11 cellular contexts compared by ENCODE assay signal in the genomic region with DNA sequence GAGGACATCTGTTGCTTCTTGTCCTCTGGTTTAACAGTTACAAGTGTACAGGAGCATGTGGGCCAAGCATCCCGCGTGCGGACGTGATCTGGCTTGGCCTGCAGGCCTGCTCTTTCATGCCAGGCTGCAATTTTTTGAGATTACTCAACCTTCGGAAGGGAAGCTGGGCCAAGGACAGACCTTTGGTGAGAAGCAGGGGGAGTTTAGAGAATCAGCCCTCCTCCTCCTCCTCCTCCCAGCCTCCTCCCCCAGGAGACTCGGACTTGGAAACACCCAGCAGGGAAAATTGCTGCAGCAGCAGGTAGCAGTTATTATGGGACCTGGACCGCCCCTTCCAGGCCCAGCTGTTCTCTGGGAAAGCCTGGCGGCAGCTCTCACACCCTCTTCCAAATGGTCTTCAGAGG. TPM values are rescaled to one million over a fixed set of nuclear protein-coding genes. Genes with fewer than 3 reads are reported as not detected.
A peak's percentile ranks its signal among the peaks of the same experiment; 100 is the strongest.
DNase-seq lines count a peak whose midpoint lies in the region; ATAC-seq, FAIRE-seq and TF ChIP-seq lines count a peak whose summit lies in the region.
"Had no signal": no experiment of that assay in that cellular context is flagged by ENCODE, and none has a peak within 500 bp of the region (broad histone marks: within the 10 kb centered on the region; RNA-seq: fewer than 3 reads in every experiment).

No MANE protein-coding gene starts in this region.

- H3K36me3 Mint-ChIP-seq in IgD-negative memory B cell: no peaks in the 10 kb centered on the region
- peaks cover 5% of the 10 kb centered on the region for H3K36me3 Mint-ChIP-seq in T-helper 17 cell (ENCODE audit: low read depth)

- no peaks in the 10 kb centered on the region for H3K27me3 Mint-ChIP-seq in IgD-negative memory B cell
- no peaks in the 10 kb centered on the region for H3K27me3 Mint-ChIP-seq in T-helper 17 cell

- no peaks in the 10 kb centered on the region for H3K9me1 ChIP-seq in K562 (ENCODE audit: control insufficient read depth, insufficient read depth, low read length)

- H2AFZ ChIP-seq in K562 (ENCODE audit: low read depth, low read length): no peak overlapping the region

- 61% methylated on average over 8 of the region's 8 CpGs for WGBS in K562 (ENCODE audit: insufficient coverage, low coverage, missing lambda C conversion rate)
- 0% methylated on average over 1 of the region's 8 CpGs for WGBS in right lobe of liver (ENCODE audit: insufficient coverage, low coverage, low lambda C conversion rate, missing lambda C conversion rate)

- in situ Hi-C loops in K562 (cut with MboI): no loop called here

- POLR2A ChIA-PET in K562 (lab: Yijun Ruan, JAX): interaction anchor here (0.5 to 1.0 kb wide), 3 partner anchors 9 to 83 kb away, joined by 3 read pairs; no protein-coding TSS in a partner anchor

- H3K4me1 ChIP-seq in K562 (replicated peaks in 1 of 2; ENCODE audit: control insufficient read depth in 2 of 2, insufficient read depth in 2 of 2, low read length in 2 of 2) (peaks cover 9 to 11% of the 10 kb centered on the region in 2 experiments), right lobe of liver (peaks cover 0 to 11% (median 5%) of the 10 kb centered on the region in 4 donors)

- intact Hi-C loops in K562 (cut with micrococcal nuclease) (no loop called here), right lobe of liver (cut with DNase I) (no loop called here)

- H3K4me2 ChIP-seq in K562 (ENCODE audit: insufficient read depth, low read length): no peak overlapping the region

- TF ChIP-seq CTCF in K562 (IDR thresholded peaks at IDR 0.05 in 2 of 3, conservative IDR thresholded peaks at IDR 0.05 in 1 of 3; ENCODE audit: insufficient read depth in 2 of 3, low read depth in 1 of 3, low read length in 3 of 3) (no peak), right lobe of liver (IDR thresholded peaks at IDR 0.05) (no peak), WERI-Rb-1 (IDR thresholded peaks at IDR 0.05; ENCODE audit: low read depth, low read length) (no peak)

- TF ChIP-seq POLR2A in K562 (conservative IDR thresholded peaks at IDR 0.05) (no peak), right lobe of liver (IDR thresholded peaks at IDR 0.05) (no peak)

- CTCF ChIA-PET in K562 (lab: Yijun Ruan, JAX; ENCODE audit: low intra/inter-chr PET ratio): no interaction called here

- BruUV-seq in K562 (replicated peaks; lab: Mats Ljungman, UMichigan): no TSS peak

- no peak for FAIRE-seq in K562 (lab: Jason Lieb, UNC)
- FAIRE-seq: colon had no signal

- no peak for TF ChIP-seq EP300 in K562 (IDR thresholded peaks at IDR 0.05; ENCODE audit: low read length)

- H3K4me3 ChIP-seq in K562 (no peak overlapping the region), right lobe of liver (no peak overlapping the region), WERI-Rb-1 (ENCODE audit: low read depth, low read length) (no peak overlapping the region)

- no peak overlapping the region for H3K27ac ChIP-seq in K562 (ENCODE audit: extremely low read depth, low read depth, low read length)
- H3K27ac ChIP-seq in right lobe of liver: no peak overlapping the region
- no peak overlapping the region for H3K27ac ChIP-seq in WERI-Rb-1

- peaks cover 3 to 8% of the 10 kb centered on the region in 2 experiments; a peak in 3 of 5 replicates for H3K27me3 ChIP-seq in K562 (ENCODE audit: control insufficient read depth in 2 of 2, insufficient read depth in 2 of 2, low read length in 2 of 2)
- no peaks in the 10 kb centered on the region for H3K27me3 ChIP-seq in right lobe of liver
- no peaks in the 10 kb centered on the region for H3K27me3 ChIP-seq in WERI-Rb-1 (ENCODE audit: insufficient read depth, low read depth, severe bottlenecking)

- peak overlapping the region in 2 of 3 donors; percentile 57 to 89 for H3K27ac Mint-ChIP-seq in IgD-negative memory B cell
- H3K27ac Mint-ChIP-seq in T-helper 17 cell: no peak overlapping the region

- H3K9me3 ChIP-seq in K562 (replicated peaks; ENCODE audit: control insufficient read depth, insufficient read depth, low read depth, low read length): no peaks in the 10 kb centered on the region
- H3K9me3 ChIP-seq in right lobe of liver: no peaks in the 10 kb centered on the region
- no peaks in the 10 kb centered on the region for H3K9me3 ChIP-seq in WERI-Rb-1 (ENCODE audit: severe bottlenecking)
- H3K9me3 ChIP-seq in T-helper 17 cell (ENCODE audit: control insufficient read depth, low read length, poor library complexity, severe bottlenecking): no peaks in the 10 kb centered on the region

- no peaks in the 10 kb centered on the region for H3K79me2 ChIP-seq in K562 (ENCODE audit: control insufficient read depth, insufficient read depth, low read length)

- no peaks in the 10 kb centered on the region for H4K20me1 ChIP-seq in K562 (replicated peaks; ENCODE audit: control insufficient read depth, insufficient read depth, low read length)

- DNase-seq in 8988T (peak; percentile 61), K562 (ENCODE audit: extremely low read depth in 1 of 4, low spot score in 3 of 4) (no peak), right lobe of liver (peak; percentile 76 to 79 (median 76)), WERI-Rb-1 (no peak), T-helper 17 cell (no peak)
- DNase-seq in activated CD4-positive, alpha-beta T cell treated with anti-CD3 and anti-CD28 coated beads, Interleukin-2, amount 50 U/mL, for 48 hours: no peak
- DNase-seq: DND-41, NCI-H1105 had no signal

- TF ChIP-seq RAD21 in K562 (CRISPR knock-in tag; conservative IDR thresholded peaks at IDR 0.05 in 1 of 2, IDR thresholded peaks at IDR 0.05 in 1 of 2): no peak

- H3K4me1 Mint-ChIP-seq in IgD-negative memory B cell (peaks cover 39 to 56% (median 41%) of the 10 kb centered on the region in 3 donors), T-helper 17 cell (peaks cover 30% of the 10 kb centered on the region)

- no peak for ATAC-seq in K562
- ATAC-seq in right lobe of liver: peak; percentile 78 to 90 (median 84)
- no peak for ATAC-seq in GM19452 (IDR thresholded peaks at IDR 0.05; ENCODE audit: unreplicated experiment)
- ATAC-seq in T-helper 17 cell: no peak

- H3K9ac ChIP-seq in K562 (ENCODE audit: insufficient read depth in 1 of 2, low read depth in 2 of 2, low read length in 2 of 2): peak overlapping the region in 1 of 2 experiments; percentile 18; a peak in 1 of 4 replicates

- H3K4me3 Mint-ChIP-seq in IgD-negative memory B cell (peak overlapping the region in 1 of 4 donors; percentile 54), T-helper 17 cell (no peak overlapping the region)

- H3K9me3 Mint-ChIP-seq in IgD-negative memory B cell: peaks cover 0 to 2% (median 0%) of the 10 kb centered on the region in 3 donors

- no peaks in the 10 kb centered on the region for H3K36me3 ChIP-seq in K562 (ENCODE audit: control insufficient read depth, insufficient read depth, low read length)
- no peaks in the 10 kb centered on the region for H3K36me3 ChIP-seq in right lobe of liver
- H3K36me3 ChIP-seq in WERI-Rb-1: no peaks in the 10 kb centered on the region

RNA-seq across cellular contexts. Expression of a gene that starts 5.1 kb away (rescaled TPM):
- polyA plus RNA-seq in IgD-negative memory B cell: 34.1 TPM
- total RNA-seq in K562 (2011; cell fraction: chromatin; rRNA removed; ENCODE audit: low replicate concordance): 52.2 and 130 TPM in 2 replicates
- total RNA-seq in K562 (2011; cell fraction: nucleolus; rRNA removed): 84.1 and 104 TPM in 2 replicates
- 79.9 and 86.4 TPM in 2 replicates for total RNA-seq in K562 (2011; cell fraction: nucleoplasm; rRNA removed)
- 30.6 and 40.4 TPM in 2 replicates for total RNA-seq in K562 (2014; rRNA removed)
- total RNA-seq in K562 (2014; rRNA removed; fragmentation: Illumina TruSeq; extraction: Trizol): 15.5 and 16.6 TPM in 2 replicates
- 18.5 and 21.1 TPM in 2 replicates for total RNA-seq in K562 (2015; rRNA removed; fragmentation: Illumina TruSeq; extraction: Trizol)
- total RNA-seq in K562 (2021): 48.6 and 51.2 TPM in 2 replicates
- polyA plus RNA-seq in K562 (2011; rRNA removed): 25.6 and 34.8 TPM in 2 replicates
- polyA plus RNA-seq in K562 (2011; cell fraction: cytosol; rRNA removed): 33.1 and 49.1 TPM in 2 replicates
- 59.7 and 85.8 TPM in 2 replicates for polyA plus RNA-seq in K562 (2011; cell fraction: nucleus; rRNA removed)
- 22.4 and 33.6 TPM in 2 replicates for polyA plus RNA-seq in K562 (2012)
- 16.5 and 20.7 TPM in 2 replicates for polyA plus RNA-seq in K562 (2014; fragmentation: Illumina TruSeq; extraction: Trizol)
- 1 to 10 TPM; 2.1 to 2.5 TPM for polyA plus RNA-seq in K562 (2014; fragmentation: Nextera tagmentation; extraction: Ambion mirVana)
- 25.4 and 30.1 TPM in 2 replicates for polyA plus RNA-seq in K562 (2014; rRNA removed)
- polyA minus RNA-seq in K562 (2011; rRNA and poly(A)+ RNA removed): 31.9 and 39.3 TPM in 2 replicates
- 43.7 and 62.8 TPM in 2 replicates for polyA minus RNA-seq in K562 (2011; cell fraction: cytosol; rRNA and poly(A)+ RNA removed)
- polyA minus RNA-seq in K562 (2011; cell fraction: nucleus; rRNA and poly(A)+ RNA removed): 33.7 and 40.1 TPM in 2 replicates
- total RNA-seq in right lobe of liver: 10 to 100 TPM; 20.1 to 31.3 (median 21.9) TPM
- total RNA-seq in T-helper 17 cell: 10 to 100 TPM; 68.1 to 78.2 TPM

RNA-seq across cellular contexts. Expression of a gene that starts 25.3 kb away (rescaled TPM):
- polyA plus RNA-seq in IgD-negative memory B cell: 725 TPM
- 27.5 and 42.5 TPM in 2 replicates for total RNA-seq in K562 (2011; cell fraction: chromatin; rRNA removed; ENCODE audit: low replicate concordance)
- 32.2 and 34.5 TPM in 2 replicates for total RNA-seq in K562 (2011; cell fraction: nucleolus; rRNA removed)
- total RNA-seq in K562 (2011; cell fraction: nucleoplasm; rRNA removed): 35.0 and 39.8 TPM in 2 replicates
- 117 and 145 TPM in 2 replicates for total RNA-seq in K562 (2014; rRNA removed)
- total RNA-seq in K562 (2014; rRNA removed; fragmentation: Illumina TruSeq; extraction: Trizol): 49.5 and 60.5 TPM in 2 replicates
- 71.8 and 72.5 TPM in 2 replicates for total RNA-seq in K562 (2015; rRNA removed; fragmentation: Illumina TruSeq; extraction: Trizol)
- 185 and 186 TPM in 2 replicates for total RNA-seq in K562 (2021)
- polyA plus RNA-seq in K562 (2011; rRNA removed): 33.9 and 39.4 TPM in 2 replicates
- polyA plus RNA-seq in K562 (2011; cell fraction: cytosol; rRNA removed): 54.4 and 79.1 TPM in 2 replicates
- polyA plus RNA-seq in K562 (2011; cell fraction: nucleus; rRNA removed): 33.5 and 46.0 TPM in 2 replicates
- polyA plus RNA-seq in K562 (2012): 111 and 131 TPM in 2 replicates
- 161 TPM in 2 replicates for polyA plus RNA-seq in K562 (2014; fragmentation: Illumina TruSeq; extraction: Trizol)
- 10 to 100 TPM; 27.7 to 33.4 TPM for polyA plus RNA-seq in K562 (2014; fragmentation: Nextera tagmentation; extraction: Ambion mirVana)
- polyA plus RNA-seq in K562 (2014; rRNA removed): 91.2 and 100 TPM in 2 replicates
- polyA minus RNA-seq in K562 (2011; rRNA and poly(A)+ RNA removed): 21.2 and 25.2 TPM in 2 replicates
- 32.1 and 32.6 TPM in 2 replicates for polyA minus RNA-seq in K562 (2011; cell fraction: cytosol; rRNA and poly(A)+ RNA removed)
- 15.1 and 19.7 TPM in 2 replicates for polyA minus RNA-seq in K562 (2011; cell fraction: nucleus; rRNA and poly(A)+ RNA removed)
- 10 to 100 TPM; 12.4 to 51.0 (median 18.6) TPM for total RNA-seq in right lobe of liver
- total RNA-seq in T-helper 17 cell: 100 to 1,000 TPM; 287 to 328 TPM

RNA-seq across cellular contexts. Expression of a gene that starts 56.6 kb away (rescaled TPM):
- polyA plus RNA-seq in IgD-negative memory B cell: 95.8 TPM
- total RNA-seq in K562 (2011; cell fraction: chromatin; rRNA removed; ENCODE audit: low replicate concordance): 154 and 338 TPM in 2 replicates
- total RNA-seq in K562 (2011; cell fraction: nucleolus; rRNA removed): 84.7 and 99.0 TPM in 2 replicates
- total RNA-seq in K562 (2011; cell fraction: nucleoplasm; rRNA removed): 165 and 228 TPM in 2 replicates
- total RNA-seq in K562 (2014; rRNA removed): 78.1 and 96.9 TPM in 2 replicates
- 116 and 129 TPM in 2 replicates for total RNA-seq in K562 (2014; rRNA removed; fragmentation: Illumina TruSeq; extraction: Trizol)
- total RNA-seq in K562 (2015; rRNA removed; fragmentation: Illumina TruSeq; extraction: Trizol): 113 and 121 TPM in 2 replicates
- 166 and 171 TPM in 2 replicates for total RNA-seq in K562 (2021)
- 130 and 174 TPM in 2 replicates for polyA plus RNA-seq in K562 (2011; rRNA removed)
- 147 and 220 TPM in 2 replicates for polyA plus RNA-seq in K562 (2011; cell fraction: cytosol; rRNA removed)
- 170 and 240 TPM in 2 replicates for polyA plus RNA-seq in K562 (2011; cell fraction: nucleus; rRNA removed)
- 98.9 and 130 TPM in 2 replicates for polyA plus RNA-seq in K562 (2012)
- polyA plus RNA-seq in K562 (2014; fragmentation: Illumina TruSeq; extraction: Trizol): 161 and 197 TPM in 2 replicates
- polyA plus RNA-seq in K562 (2014; fragmentation: Nextera tagmentation; extraction: Ambion mirVana): 10 to 100 TPM; 61.7 to 61.9 TPM
- 87.2 and 93.2 TPM in 2 replicates for polyA plus RNA-seq in K562 (2014; rRNA removed)
- 228 and 275 TPM in 2 replicates for polyA minus RNA-seq in K562 (2011; rRNA and poly(A)+ RNA removed)
- 118 and 134 TPM in 2 replicates for polyA minus RNA-seq in K562 (2011; cell fraction: cytosol; rRNA and poly(A)+ RNA removed)
- polyA minus RNA-seq in K562 (2011; cell fraction: nucleus; rRNA and poly(A)+ RNA removed): 62.6 and 87.9 TPM in 2 replicates
- 10 to 100 TPM; 41.5 to 53.2 (median 44.6) TPM for total RNA-seq in right lobe of liver
- total RNA-seq in T-helper 17 cell: 100 to 1,000 TPM; 169 to 221 TPM

Comparison
In these comparisons a context has a peak if more than half of its experiments do, and no peak if none do; other contexts are left out.
1. DNase-seq: peak in 8988T (single experiment) and right lobe of liver (3 of 3); none in K562 (0 of 4), WERI-Rb-1 (single experiment), activated CD4-positive, alpha-beta T cell treated with anti-CD3 and anti-CD28 coated beads, Interleukin-2, amount 50 U/mL, for 48 hours (0 of 2) and T-helper 17 cell (0 of 3).
2. ATAC-seq: peak in right lobe of liver (4 of 4); none in K562 (single experiment), GM19452 (single experiment) and T-helper 17 cell (single experiment).